ENCODE assay signal across 16 cellular contexts in genomic region chr22:29275819-29276565, GRCh38. TPM values are rescaled to one million over a fixed set of nuclear protein-coding genes. Genes with fewer than 3 reads are reported as not detected.
DNase-seq lines count a peak whose midpoint lies in the region; ATAC-seq and TF ChIP-seq lines count a peak whose summit lies in the region.
"Had no signal": no experiment of that assay in that cellular context is flagged by ENCODE, and none has a peak within 500 bp of the region (broad histone marks: within the 10 kb centered on the region; RNA-seq: fewer than 3 reads in every experiment).

No MANE protein-coding gene starts in this region.

- POLR2A ChIA-PET in T-cell (lab: Charles Lee), result interaction anchor here in 1 of 2 donors (0.6 kb wide), 1 partner anchor 27 kb away, joined by 3 read pairs; no protein-coding TSS in a partner anchor

- no peaks in the 10 kb centered on the region for H3K36me3 ChIP-seq in hepatocyte (replicated peaks; ENCODE audit: insufficient read depth, low read depth)

- peaks cover 51% of the 10 kb centered on the region for H3K4me1 Mint-ChIP-seq in T-helper 2 cell treated with Interferon-gamma antibody and Interleukin-4, amounts not matched to agents 5 μg/mL and 100 μg/mL, for 36 hours (ENCODE audit: low read depth)
- H3K4me1 Mint-ChIP-seq in T-cell, result peaks cover 70 to 77% (median 76%) of the 10 kb centered on the region in 3 donors

- H4K20me1 ChIP-seq in hepatocyte (ENCODE audit: insufficient read depth, poor library complexity, severe bottlenecking), result peaks cover 99% of the 10 kb centered on the region

- no peak overlapping the region for H3K4me3 Mint-ChIP-seq in T-helper 2 cell treated with Interferon-gamma antibody and Interleukin-4, amounts not matched to agents 5 μg/mL and 100 μg/mL, for 36 hours
- no peak overlapping the region for H3K4me3 Mint-ChIP-seq in T-cell
- H3K4me3 Mint-ChIP-seq: neural crest cell had no signal

- no peaks in the 10 kb centered on the region for H3K9me3 ChIP-seq in hepatocyte (ENCODE audit: low read depth)
- H3K9me3 ChIP-seq: testis had no signal

- DNase-seq in T-helper 2 cell treated with Interferon-gamma antibody and Interleukin-4, amounts not matched to agents 5 μg/mL and 100 μg/mL, for 36 hours (ENCODE audit: low spot score), result no peak
- DNase-seq in T-helper 2 cell (no peak), T-cell (no peak), hepatocyte (ENCODE audit: low spot score) (no peak), renal cortical epithelial cell (ENCODE audit: low read depth) (peak; percentile 85), HCEC 1CT (no peak)
- no peak for DNase-seq in stimulated activated CD4-positive, alpha-beta T cell treated with anti-CD3 and anti-CD28 coated beads, Interleukin-2, amount 100 ng/mL, for 24 hours
- DNase-seq: 8988T; activated CD4-positive, alpha-beta T cell treated with anti-CD3 and anti-CD28 coated beads for 48 hours; activated effector memory CD4-positive, alpha-beta T cell treated with anti-CD3 and anti-CD28 coated beads, Interleukin-2, amount 50 U/mL, for 16 hours; CD4-positive, alpha-beta memory T cell; NCI-H1092; NCI-H446; testis had no signal

- peaks cover 99% of the 10 kb centered on the region for H3K79me2 ChIP-seq in hepatocyte

- H3K27me3 Mint-ChIP-seq in T-helper 2 cell treated with Interferon-gamma antibody and Interleukin-4, amounts not matched to agents 5 μg/mL and 100 μg/mL, for 36 hours (ENCODE audit: low read depth), result no peaks in the 10 kb centered on the region
- no peaks in the 10 kb centered on the region for H3K27me3 Mint-ChIP-seq in T-cell
- H3K27me3 Mint-ChIP-seq: CD4-positive, alpha-beta memory T cell had no signal

- no peaks in the 10 kb centered on the region for H3K9me2 ChIP-seq in hepatocyte (replicated peaks; ENCODE audit: insufficient read depth)

- peak overlapping the region; percentile 7 for H3K27ac ChIP-seq in hepatocyte
- H3K27ac ChIP-seq: testis had no signal

- no peaks in the 10 kb centered on the region for H3K9me3 Mint-ChIP-seq in T-helper 2 cell treated with Interferon-gamma antibody and Interleukin-4, amounts not matched to agents 5 μg/mL and 100 μg/mL, for 36 hours
- H3K9me3 Mint-ChIP-seq in T-cell, result no peaks in the 10 kb centered on the region
- H3K9me3 Mint-ChIP-seq: CD4-positive, alpha-beta memory T cell; neural crest cell had no signal

- 74% methylated on average over 3 of the region's 3 CpGs for WGBS in hepatocyte (ENCODE audit: low lambda C conversion rate, missing lambda C conversion rate)

- ATAC-seq in T-cell (replicated peaks in 1 of 4) (no peak), esophagus mucosa (no peak)

- TF ChIP-seq CTCF in hepatocyte (IDR thresholded peaks at IDR 0.05; ENCODE audit: poor library complexity), result no peak

- H2AFZ ChIP-seq in hepatocyte, result no peak overlapping the region

- peak overlapping the region; percentile 56 for H3K4me2 ChIP-seq in hepatocyte

- peaks cover 81% of the 10 kb centered on the region for H3K36me3 Mint-ChIP-seq in T-helper 2 cell treated with Interferon-gamma antibody and Interleukin-4, amounts not matched to agents 5 μg/mL and 100 μg/mL, for 36 hours (ENCODE audit: low read depth)
- peaks cover 78% of the 10 kb centered on the region for H3K36me3 Mint-ChIP-seq in T-cell

- no peak overlapping the region for H3K4me3 ChIP-seq in hepatocyte
- H3K4me3 ChIP-seq: testis had no signal

- no peaks in the 10 kb centered on the region for H3K27me3 ChIP-seq in hepatocyte
- H3K27me3 ChIP-seq: testis had no signal

- H3K27ac Mint-ChIP-seq in T-helper 2 cell treated with Interferon-gamma antibody and Interleukin-4, amounts not matched to agents 5 μg/mL and 100 μg/mL, for 36 hours, result peak overlapping the region; percentile 24
- H3K27ac Mint-ChIP-seq in T-cell, result peak overlapping the region; percentile 20 to 44

- peaks cover 33% of the 10 kb centered on the region for H3K4me1 ChIP-seq in hepatocyte (ENCODE audit: insufficient read depth)

- CTCF ChIA-PET in T-cell (lab: Charles Lee), result interaction anchor here in 1 of 2 donors (0.6 kb wide), 1 partner anchor 13 kb away, joined by 4 read pairs; no protein-coding TSS in a partner anchor

RNA-seq across cellular contexts. Expression of gene EWSR1, which starts 7.9 kb away (rescaled TPM):
- total RNA-seq in T-cell (100 to 1,000 TPM; 254 to 308 (median 260) TPM), hepatocyte (161 TPM in 2 replicates), renal cortical epithelial cell (131 and 148 TPM in 2 replicates), esophagus mucosa (127 TPM)
- polyA plus RNA-seq in hepatocyte, result 269 and 315 TPM in 2 replicates

RNA-seq across cellular contexts. Expression of gene RHBDD3, which starts 8.2 kb away (rescaled TPM):
- total RNA-seq in T-cell (10 to 100 TPM; 14.1 to 25.4 (median 22.1) TPM), hepatocyte (25.8 and 27.2 TPM in 2 replicates), renal cortical epithelial cell (12.9 and 19.3 TPM in 2 replicates), esophagus mucosa (10.4 TPM)
- 46.7 and 58.1 TPM in 2 replicates for polyA plus RNA-seq in hepatocyte

RNA-seq across cellular contexts. Expression of gene GAS2L1, which starts 30.5 kb away (rescaled TPM):
- total RNA-seq in T-cell, result 1 to 10 TPM in 1 of 5 donors, under 1 TPM in 4; 0.53 to 1.2 (median 0.85) TPM
- total RNA-seq in hepatocyte, result 10.4 and 11.7 TPM in 2 replicates
- 34.0 and 46.0 TPM in 2 replicates for polyA plus RNA-seq in hepatocyte
- 8.0 and 18.7 TPM in 2 replicates for total RNA-seq in renal cortical epithelial cell
- total RNA-seq in esophagus mucosa, result 27.7 TPM

RNA-seq across cellular contexts. Expression of gene RASL10A, which starts 39.5 kb away (rescaled TPM):
- total RNA-seq in T-cell, result 1 to 10 TPM in 1 of 5 donors, under 1 TPM in 3, not detected in 1; 0.33 to 1.2 (median 0.71) TPM
- total RNA-seq in hepatocyte, result 0.33 and 1.7 TPM in 2 replicates
- 5.3 and 6.3 TPM in 2 replicates for polyA plus RNA-seq in hepatocyte
- total RNA-seq in renal cortical epithelial cell, result 0.15 TPM in 1 of 2 replicates, not detected in the other
- total RNA-seq in esophagus mucosa, result 0.88 TPM
- polyA plus RNA-seq: CD4-positive, alpha-beta memory T cell had no signal
